ENCODE assay signal across 14 cellular contexts in genomic region chr19:32363632-32364031, GRCh38. TPM values are rescaled to one million over a fixed set of nuclear protein-coding genes. Genes with fewer than 3 reads are reported as not detected.
DNase-seq lines count a peak whose midpoint lies in the region; ATAC-seq and FAIRE-seq lines count a peak whose summit lies in the region.
"Had no signal": no experiment of that assay in that cellular context is flagged by ENCODE, and none has a peak within 500 bp of the region (broad histone marks: within the 10 kb centered on the region; RNA-seq: fewer than 3 reads in every experiment).

No MANE protein-coding gene starts in this region.

- H3K36me3 ChIP-seq in aorta (ENCODE audit: control insufficient read depth in 1 of 2, insufficient read depth in 2 of 2, low read length in 1 of 2), result peaks cover 4% of the 10 kb centered on the region in 2 donors

- no peaks in the 10 kb centered on the region for H3K27me3 ChIP-seq in right cardiac atrium (ENCODE audit: control insufficient read depth, insufficient read depth)
- no peaks in the 10 kb centered on the region for H3K27me3 ChIP-seq in aorta (ENCODE audit: control insufficient read depth in 1 of 2, insufficient read depth in 2 of 2, low read length in 1 of 2)

- H3K9me3 ChIP-seq in right cardiac atrium (ENCODE audit: control insufficient read depth, low read length) (no peaks in the 10 kb centered on the region), aorta (ENCODE audit: control insufficient read depth, low read length) (no peaks in the 10 kb centered on the region)

- peak; percentile 32 for ATAC-seq in Right ventricle myocardium inferior
- ATAC-seq in right cardiac atrium, result peak; percentile 29 to 45
- ATAC-seq in aorta (ENCODE audit: low FRiP score), result no peak
- ATAC-seq: activated CD4-positive, alpha-beta T cell treated with anti-CD3 and anti-CD28 coated beads for 36 hours had no signal

- no peak for FAIRE-seq in frontal cortex (lab: Jason Lieb, UNC)
- FAIRE-seq: colon had no signal

- intact Hi-C loops in Right ventricle myocardium inferior (cut with DNase I) (no loop called here), cardiac septum (cut with DNase I) (no loop called here), right cardiac atrium (cut with DNase I) (no loop called here), aorta (cut with DNase I) (no loop called here)

- DNase-seq in Right ventricle myocardium inferior (ENCODE audit: missing footprints) (no peak), cardiac septum (ENCODE audit: low spot score) (no peak), right cardiac atrium (no peak), putamen (ENCODE audit: low spot score) (peak; percentile 44), aorta (no peak), germinal center (ENCODE audit: low spot score) (no peak), frontal cortex (ENCODE audit: low spot score in 2 of 2) (no peak), HuH-7 (ENCODE audit: low spot score) (no peak)
- DNase-seq: activated CD4-positive, alpha-beta T cell treated with anti-CD3 and anti-CD28 coated beads for 36 hours; CD4-positive, alpha-beta memory T cell; NCI-H2081; NCI-H774; T-helper 2 cell had no signal

- 94% methylated on average over 3 of the region's 3 CpGs for WGBS in right cardiac atrium
- 91 to 95% methylated on average over 3 of the region's 3 CpGs for WGBS in aorta, 2 donors

- H3K4me3 ChIP-seq in right cardiac atrium (ENCODE audit: low read length), result no peak overlapping the region
- no peak overlapping the region for H3K4me3 ChIP-seq in aorta (ENCODE audit: low read length in 2 of 2)

- H3K27ac ChIP-seq in right cardiac atrium (ENCODE audit: low read length) (peak overlapping the region; percentile 50), aorta (ENCODE audit: low read depth in 1 of 2, low read length in 2 of 2) (peak overlapping the region; percentile 62 to 87)

- H3K4me1 ChIP-seq in right cardiac atrium (ENCODE audit: control insufficient read depth, insufficient read depth, low read length) (peaks cover 5% of the 10 kb centered on the region), aorta (ENCODE audit: control insufficient read depth in 1 of 2, insufficient read depth in 2 of 2, low read length in 2 of 2) (peaks cover 3 to 4% of the 10 kb centered on the region in 2 donors)

RNA-seq across cellular contexts. Expression of gene ZNF507, which starts 18.2 kb away (rescaled TPM):
- total RNA-seq in Right ventricle myocardium inferior (14.7 TPM), cardiac septum (21.5 TPM), right cardiac atrium (10 to 100 TPM; 13.9 to 19.5 (median 16.0) TPM), aorta (10 to 100 TPM; 23.2 to 25.1 TPM), frontal cortex (24.1 TPM)
- polyA plus RNA-seq in right cardiac atrium (3.6 TPM), aorta (1 to 10 TPM; 5.5 to 8.7 TPM)

RNA-seq across cellular contexts. Expression of gene DPY19L3, which starts 41.9 kb away (rescaled TPM):
- total RNA-seq in Right ventricle myocardium inferior, result 5.2 TPM
- total RNA-seq in cardiac septum, result 8.6 TPM
- total RNA-seq in right cardiac atrium, result 10 to 100 TPM in 2 of 4 donors, 1 to 10 TPM in 2; 8.7 to 13.3 (median 11.3) TPM
- 3.2 TPM for polyA plus RNA-seq in right cardiac atrium
- 10 to 100 TPM; 33.5 to 47.6 TPM for total RNA-seq in aorta
- 10 to 100 TPM in 1 of 2 donors, 1 to 10 TPM in 1; 5.9 to 12.7 TPM for polyA plus RNA-seq in aorta
- 28.9 TPM for total RNA-seq in frontal cortex
